In genomic region chr7:100048680-100049079, GRCh38 we compare ENCODE assay signal across 11 cellular contexts. TPM values are rescaled to one million over a fixed set of nuclear protein-coding genes. Genes with fewer than 3 reads are reported as not detected.
A peak's percentile ranks its signal among the peaks of the same experiment; 100 is the strongest.
DNase-seq lines count a peak whose midpoint lies in the region; ATAC-seq, FAIRE-seq and TF ChIP-seq lines count a peak whose summit lies in the region.
"Had no signal": no experiment of that assay in that cellular context is flagged by ENCODE, and none has a peak within 500 bp of the region (broad histone marks: within the 10 kb centered on the region; RNA-seq: fewer than 3 reads in every experiment).

No MANE protein-coding gene starts in this region.

- no peaks in the 10 kb centered on the region; the same call in none of the 2 replicates for H3K27me3 Mint-ChIP-seq in H9 (ENCODE audit: low read depth)
- no peaks in the 10 kb centered on the region for H3K27me3 Mint-ChIP-seq in activated T-cell treated with anti-CD3 and anti-CD28 coated beads, Interleukin-2, amount 50 U/mL, for 72 hours (ENCODE audit: low read depth)

- H3K9ac ChIP-seq in H9 (ENCODE audit: extremely low read depth, insufficient read length, low read length) (no peak overlapping the region), mucosa of stomach (ENCODE audit: low read length) (peak overlapping the region; percentile 75)

- no peak overlapping the region for H3K56ac ChIP-seq in H9 (ENCODE audit: insufficient read length, low read depth, low read length)

- POLR2A ChIA-PET in A549 (lab: Yijun Ruan, JAX), result interaction anchor here (1.0 to 1.9 kb wide), 3 partner anchors 18 to 34 kb away, joined by 3 to 9 read pairs (median 3); partner anchors contain the start of gene ZKSCAN1

- TF ChIP-seq POLR2A in A549 (IDR thresholded peaks at IDR 0.05; ENCODE audit: low read length), result no peak

- peak overlapping the region; percentile 66 to 90; a peak in 4 of 5 replicates for H3K4me3 Mint-ChIP-seq in H9
- H3K4me3 Mint-ChIP-seq in activated T-cell treated with anti-CD3 and anti-CD28 coated beads, Interleukin-2, amount 50 U/mL, for 72 hours, result peak overlapping the region; percentile 39 to 52

- 82% methylated on average over 4 of the region's 4 CpGs for WGBS in A549 (ENCODE audit: missing lambda C conversion rate)
- WGBS in H9 (ENCODE audit: extremely low coverage, insufficient read length, low lambda C conversion rate), result no CpG with 5 or more reads among the region's 4 CpGs

- no peaks in the 10 kb centered on the region for H3K36me3 ChIP-seq in mucosa of stomach (ENCODE audit: control insufficient read depth, insufficient read depth, low read length)

- TF ChIP-seq RAD21 in A549 (conservative IDR thresholded peaks at IDR 0.05 in 1 of 2, IDR thresholded peaks at IDR 0.05 in 1 of 2), result no peak

- H3K4me3 ChIP-seq in A549 (no peak overlapping the region), mucosa of stomach (ENCODE audit: low read length) (no peak overlapping the region), coronary artery (no peak overlapping the region)

- no peak overlapping the region for H2BK12ac ChIP-seq in H9 (ENCODE audit: insufficient read length, low read depth, low read length)

- no peak for FAIRE-seq in A549 (lab: Jason Lieb, UNC)

- H4K20me1 ChIP-seq in H9 (ENCODE audit: control insufficient read depth, insufficient read depth, insufficient read length), result no peaks in the 10 kb centered on the region

- no peak overlapping the region for H3K14ac ChIP-seq in H9 (ENCODE audit: insufficient read depth, low read length)

- peaks cover 4% of the 10 kb centered on the region for H3K79me1 ChIP-seq in H9 (ENCODE audit: insufficient read depth, low read depth, low read length, poor library complexity, severe bottlenecking)

- CTCF ChIA-PET in A549 (lab: Yijun Ruan, JAX), result interaction anchor here (0.6 to 1.8 kb wide), 2 partner anchors 19 to 69 kb away, joined by 3 to 6 read pairs; no protein-coding TSS in a partner anchor

- TF ChIP-seq CTCF in A549 (IDR thresholded peaks at IDR 0.05) (no peak), H9 (conservative IDR thresholded peaks at IDR 0.05) (no peak), coronary artery (IDR thresholded peaks at IDR 0.05) (no peak)

- H2AK5ac ChIP-seq in H9 (ENCODE audit: insufficient read length, low read length), result no peak overlapping the region

- no peak overlapping the region for H4K5ac ChIP-seq in H9 (ENCODE audit: insufficient read length, low read depth, low read length)

- H2BK20ac ChIP-seq in H9 (ENCODE audit: low read depth, low read length, poor library complexity, severe bottlenecking), result no peak overlapping the region

- peaks cover 6 to 15% (median 12%) of the 10 kb centered on the region in 3 experiments for H3K36me3 Mint-ChIP-seq in H9 (ENCODE audit: insufficient read depth in 1 of 3, low read depth in 3 of 3)
- H3K36me3 Mint-ChIP-seq in activated T-cell treated with anti-CD3 and anti-CD28 coated beads, Interleukin-2, amount 50 U/mL, for 72 hours (ENCODE audit: insufficient read depth in 2 of 2), result no peaks in the 10 kb centered on the region

- H2BK15ac ChIP-seq in H9 (ENCODE audit: low read depth, low read length), result no peak overlapping the region; the same call in 1 of the 2 replicates

- no peak overlapping the region for H3K23ac ChIP-seq in H9 (ENCODE audit: insufficient read length, low read depth, low read length)

- no peaks in the 10 kb centered on the region for H3K27me3 ChIP-seq in H9 (ENCODE audit: insufficient read depth, low read length)
- no peaks in the 10 kb centered on the region for H3K27me3 ChIP-seq in mucosa of stomach (ENCODE audit: control insufficient read depth, insufficient read depth, low read length)

- no peak overlapping the region for H3K4ac ChIP-seq in H9 (ENCODE audit: low read depth, low read length)

- ATAC-seq in A549, result no peak
- ATAC-seq in activated T-cell treated with anti-CD3 and anti-CD28 coated beads, Interleukin-2, amount 50 U/mL, for 72 hours (replicated peaks in 1 of 2), result no peak
- no peak for ATAC-seq in GM18498 (IDR thresholded peaks at IDR 0.05; ENCODE audit: unreplicated experiment)

- H2AFZ ChIP-seq in H9 (ENCODE audit: low read length), result no peak overlapping the region

- H3K18ac ChIP-seq in H9 (ENCODE audit: insufficient read length, low read depth, low read length), result no peak overlapping the region

- peaks cover 10 to 12% of the 10 kb centered on the region in 2 experiments for H3K4me1 Mint-ChIP-seq in H9
- peaks cover 21% of the 10 kb centered on the region for H3K4me1 Mint-ChIP-seq in activated T-cell treated with anti-CD3 and anti-CD28 coated beads, Interleukin-2, amount 50 U/mL, for 72 hours (ENCODE audit: low read depth)

- H2BK5ac ChIP-seq in H9 (ENCODE audit: insufficient read length, low read length), result no peak overlapping the region

- H3K9me3 ChIP-seq in A549 (no peaks in the 10 kb centered on the region), H9 (ENCODE audit: control insufficient read depth, low read depth, low read length) (no peaks in the 10 kb centered on the region), mucosa of stomach (ENCODE audit: control insufficient read depth, low read length) (no peaks in the 10 kb centered on the region)

- peaks cover 2% of the 10 kb centered on the region for H3K23me2 ChIP-seq in H9 (ENCODE audit: insufficient read length, low read depth, low read length, poor library complexity, severe bottlenecking)

- H3K27ac ChIP-seq in A549, result no peak overlapping the region
- no peak overlapping the region for H3K27ac ChIP-seq in H9 (ENCODE audit: insufficient read length, low read depth, low read length)
- no peak overlapping the region for H3K27ac ChIP-seq in coronary artery

- DNase-seq in A549 (ENCODE audit: low read depth in 1 of 2, low spot score in 1 of 2), result no peak
- DNase-seq in H9, result no peak
- no peak for DNase-seq in activated T-cell treated with anti-CD3 and anti-CD28 coated beads, Interleukin-2, amount 50 U/mL, for 72 hours
- no peak for DNase-seq in NCI-H748 (lab: John Stamatoyannopoulos, UW; ENCODE audit: unreplicated experiment)
- no peak for DNase-seq in DMS79 treated with DMSO at 0.1 percent for 48 hours (lab: John Stamatoyannopoulos, UW)
- DNase-seq in coronary artery (ENCODE audit: low spot score), result no peak
- DNase-seq: NCI-H446; stimulated activated CD4-positive, alpha-beta T cell treated with anti-CD3 and anti-CD28 coated beads, Interleukin-12 subunit alpha, Interleukin-12 subunit beta, amount 100 ng/mL, for 4 hours; stimulated activated naive CD4-positive, alpha-beta T cell treated with Interleukin-2 at 50 U/mL for 16 hours had no signal

- no peak overlapping the region for H4K8ac ChIP-seq in H9 (replicated peaks; ENCODE audit: insufficient read length, low read depth, low read length)

- TF ChIP-seq EP300 in A549 (IDR thresholded peaks at IDR 0.05), result no peak

- no peak overlapping the region for H3T11ph ChIP-seq in H9 (ENCODE audit: low read length)

- no peak overlapping the region for H3K27ac Mint-ChIP-seq in H9
- H3K27ac Mint-ChIP-seq in activated T-cell treated with anti-CD3 and anti-CD28 coated beads, Interleukin-2, amount 50 U/mL, for 72 hours, result no peak overlapping the region

- H2BK120ac ChIP-seq in H9 (ENCODE audit: low read depth, low read length, poor library complexity, severe bottlenecking), result no peak overlapping the region

- peaks cover 0 to 4% of the 10 kb centered on the region in 2 experiments; a peak in 3 of 5 replicates for H3K9me3 Mint-ChIP-seq in H9
- H3K9me3 Mint-ChIP-seq in activated T-cell treated with anti-CD3 and anti-CD28 coated beads, Interleukin-2, amount 50 U/mL, for 72 hours, result no peaks in the 10 kb centered on the region

- peaks cover 7% of the 10 kb centered on the region; the same call in 2 of the 3 replicates for H3K4me1 ChIP-seq in A549
- H3K4me1 ChIP-seq in H9 (ENCODE audit: insufficient read depth, low read length), result no peaks in the 10 kb centered on the region
- H3K4me1 ChIP-seq in mucosa of stomach (ENCODE audit: control insufficient read depth, insufficient read depth, low read length), result peaks cover 16% of the 10 kb centered on the region

- H4K91ac ChIP-seq in H9 (ENCODE audit: insufficient read length, low read depth, low read length), result no peak overlapping the region

- no peaks in the 10 kb centered on the region; the same call in 1 of the 2 replicates for H3K79me2 ChIP-seq in H9 (ENCODE audit: insufficient read depth, low read length)

- H3K4me2 ChIP-seq in A549 (peak overlapping the region; percentile 77; the same call in 1 of the 3 replicates), H9 (ENCODE audit: insufficient read depth, insufficient read length, low read length) (no peak overlapping the region)

RNA-seq across cellular contexts. Expression of gene ZSCAN21, which starts 0.9 kb away (rescaled TPM):
- polyA plus RNA-seq in A549 (2011; rRNA removed), result 17.9 and 18.3 TPM in 2 replicates
- 7.8 and 8.6 TPM in 2 replicates for polyA plus RNA-seq in A549 (2012; cell fraction: cytosol; rRNA removed)
- 6.5 and 7.1 TPM in 2 replicates for polyA plus RNA-seq in A549 (2012; cell fraction: nucleus; rRNA removed)
- polyA plus RNA-seq in A549 (2017; fragmentation: RNase III; extraction: RNeasy Plus Mini Kit Qiagen cat#74134 plus additional on column Dnase treatment), result 8.3 to 9.2 TPM (median 9.1 TPM) in 3 replicates
- 11.8 and 12.6 TPM in 2 replicates for polyA minus RNA-seq in A549 (2011; rRNA and poly(A)+ RNA removed)
- total RNA-seq in H9 (2021), result 23.5 and 24.3 TPM in 2 replicates
- 10 to 100 TPM in 1 of 2 donors, 1 to 10 TPM in 1; 8.4 to 12.4 TPM for total RNA-seq in activated T-cell treated with anti-CD3 and anti-CD28 coated beads, Interleukin-2, amount 50 U/mL, for 72 hours

RNA-seq across cellular contexts. Expression of gene ZNF3, which starts 32.8 kb away (rescaled TPM):
- 29.0 and 30.2 TPM in 2 replicates for polyA plus RNA-seq in A549 (2011; rRNA removed)
- polyA plus RNA-seq in A549 (2012; cell fraction: cytosol; rRNA removed), result 11.0 and 12.3 TPM in 2 replicates
- 27.9 and 35.0 TPM in 2 replicates for polyA plus RNA-seq in A549 (2012; cell fraction: nucleus; rRNA removed)
- polyA plus RNA-seq in A549 (2017; fragmentation: RNase III; extraction: RNeasy Plus Mini Kit Qiagen cat#74134 plus additional on column Dnase treatment), result 19.9 to 23.7 TPM (median 22.5 TPM) in 3 replicates
- polyA minus RNA-seq in A549 (2011; rRNA and poly(A)+ RNA removed), result 33.9 and 42.7 TPM in 2 replicates
- total RNA-seq in H9 (2021), result 60.4 and 62.8 TPM in 2 replicates
- total RNA-seq in activated T-cell treated with anti-CD3 and anti-CD28 coated beads, Interleukin-2, amount 50 U/mL, for 72 hours, result 10 to 100 TPM; 23.1 to 24.2 TPM

RNA-seq across cellular contexts. Expression of gene ZKSCAN1, which starts 33.3 kb away (rescaled TPM):
- polyA plus RNA-seq in A549 (2011; rRNA removed) (23.9 and 25.7 TPM in 2 replicates), A549 (2017; fragmentation: RNase III; extraction: RNeasy Plus Mini Kit Qiagen cat#74134 plus additional on column Dnase treatment) (11.4 to 11.9 TPM (median 11.4 TPM) in 3 replicates)
- polyA plus RNA-seq in A549 (2012; cell fraction: cytosol; rRNA removed), result 5.3 and 5.7 TPM in 2 replicates
- 6.7 and 10.9 TPM in 2 replicates for polyA plus RNA-seq in A549 (2012; cell fraction: nucleus; rRNA removed)
- 75.7 and 130 TPM in 2 replicates for polyA minus RNA-seq in A549 (2011; rRNA and poly(A)+ RNA removed)
- total RNA-seq in H9 (2021), result 28.2 and 29.8 TPM in 2 replicates
- total RNA-seq in activated T-cell treated with anti-CD3 and anti-CD28 coated beads, Interleukin-2, amount 50 U/mL, for 72 hours, result 10 to 100 TPM; 70.3 to 78.2 TPM

RNA-seq across cellular contexts. Expression of gene COPS6, which starts 40.1 kb away (rescaled TPM):
- 190 and 192 TPM in 2 replicates for polyA plus RNA-seq in A549 (2011; rRNA removed)
- polyA plus RNA-seq in A549 (2012; cell fraction: cytosol; rRNA removed), result 284 TPM in 2 replicates
- 142 and 159 TPM in 2 replicates for polyA plus RNA-seq in A549 (2012; cell fraction: nucleus; rRNA removed)
- polyA plus RNA-seq in A549 (2017; fragmentation: RNase III; extraction: RNeasy Plus Mini Kit Qiagen cat#74134 plus additional on column Dnase treatment), result 205 to 295 TPM (median 219 TPM) in 3 replicates
- polyA minus RNA-seq in A549 (2011; rRNA and poly(A)+ RNA removed), result 225 and 256 TPM in 2 replicates
- total RNA-seq in H9 (2021), result 140 and 144 TPM in 2 replicates
- total RNA-seq in activated T-cell treated with anti-CD3 and anti-CD28 coated beads, Interleukin-2, amount 50 U/mL, for 72 hours, result 10 to 100 TPM; 43.7 to 45.4 TPM

RNA-seq across cellular contexts. Expression of gene MCM7, which starts 52.5 kb away (rescaled TPM):
- polyA plus RNA-seq in A549 (2011; rRNA removed) (138 and 145 TPM in 2 replicates), A549 (2017; fragmentation: RNase III; extraction: RNeasy Plus Mini Kit Qiagen cat#74134 plus additional on column Dnase treatment) (265 to 287 TPM (median 280 TPM) in 3 replicates)
- polyA plus RNA-seq in A549 (2012; cell fraction: cytosol; rRNA removed), result 433 and 443 TPM in 2 replicates
- polyA plus RNA-seq in A549 (2012; cell fraction: nucleus; rRNA removed), result 711 and 931 TPM in 2 replicates
- polyA minus RNA-seq in A549 (2011; rRNA and poly(A)+ RNA removed), result 261 and 274 TPM in 2 replicates
- 387 and 390 TPM in 2 replicates for total RNA-seq in H9 (2021)
- total RNA-seq in activated T-cell treated with anti-CD3 and anti-CD28 coated beads, Interleukin-2, amount 50 U/mL, for 72 hours, result 100 to 1,000 TPM; 270 to 332 TPM
